In genomic region chr2:223019987-223020717, GRCh38 we compare ENCODE assay signal across 18 cellular contexts. TPM values are rescaled to one million over a fixed set of nuclear protein-coding genes. Genes with fewer than 3 reads are reported as not detected.
DNase-seq lines count a peak whose midpoint lies in the region; ATAC-seq and TF ChIP-seq lines count a peak whose summit lies in the region.
"Had no signal": no experiment of that assay in that cellular context is flagged by ENCODE, and none has a peak within 500 bp of the region (broad histone marks: within the 10 kb centered on the region; RNA-seq: fewer than 3 reads in every experiment).

No MANE protein-coding gene starts in this region.

- no peaks in the 10 kb centered on the region for H3K27me3 ChIP-seq in left ventricle myocardium inferior (ENCODE audit: low read depth)
- H3K27me3 ChIP-seq in heart right ventricle = no peaks in the 10 kb centered on the region
- no peaks in the 10 kb centered on the region for H3K27me3 ChIP-seq in spleen (replicated peaks in 1 of 7)
- H3K27me3 ChIP-seq in MG63 = no peaks in the 10 kb centered on the region
- H3K27me3 ChIP-seq: cardiac muscle cell, neural progenitor cell, transverse colon had no signal

- TF ChIP-seq CTCF in left ventricle myocardium inferior (IDR thresholded peaks at IDR 0.05; ENCODE audit: borderline replicate concordance) = no peak
- no peak for TF ChIP-seq CTCF in heart right ventricle (IDR thresholded peaks at IDR 0.05)
- TF ChIP-seq CTCF in spleen (IDR thresholded peaks at IDR 0.05 in 8 of 11, conservative IDR thresholded peaks at IDR 0.05 in 3 of 11) = no peak

- ATAC-seq in heart right ventricle (no peak), HG02642 (IDR thresholded peaks at IDR 0.05; ENCODE audit: poor library complexity, unreplicated experiment) (peak; percentile 42), HG03196 (IDR thresholded peaks at IDR 0.05; ENCODE audit: unreplicated experiment) (no peak)

- no peak for DNase-seq in left ventricle myocardium inferior
- no peak for DNase-seq in heart right ventricle
- DNase-seq in NCI-H446 (lab: John Stamatoyannopoulos, UW) = no peak
- DNase-seq in spleen = no peak
- DNase-seq in MG63 = no peak
- DNase-seq: 8988T; activated CD4-positive, alpha-beta T cell treated with anti-CD3 and anti-CD28 coated beads, Interleukin-2, amount 10 ng/mL, durations not matched to agents 7 days and 5 days; activated naive CD8-positive, alpha-beta T cell treated with anti-CD3 and anti-CD28 coated beads, Interleukin-2, amount 10 ng/mL, durations not matched to agents 7 days and 5 days; activated T-cell treated with anti-CD3 and anti-CD28 coated beads, Interleukin-2, amount 50 U/mL, for 1 hour; foreskin melanocyte; NCI-H2107; Right ventricle myocardium superior; transverse colon had no signal

- no peaks in the 10 kb centered on the region for H3K9me3 ChIP-seq in left ventricle myocardium inferior (replicated peaks)
- no peaks in the 10 kb centered on the region for H3K9me3 ChIP-seq in heart right ventricle
- H3K9me3 ChIP-seq in spleen = peaks cover 0 to 12% (median 0%) of the 10 kb centered on the region in 8 donors
- no peaks in the 10 kb centered on the region for H3K9me3 ChIP-seq in MG63
- H3K9me3 ChIP-seq: transverse colon had no signal

- TF ChIP-seq RAD21 in Ishikawa (IDR thresholded peaks at IDR 0.05; ENCODE audit: low read depth) = peak; percentile 27; the same call in 1 of the 2 replicates

- WGBS in heart right ventricle, 2 donors = 87% methylated on average over 7 of the region's 7 CpGs
- 74 to 87% (median 86%) methylated on average over 7 of the region's 7 CpGs for WGBS in spleen, 5 donors

- H3K4me3 ChIP-seq in left ventricle myocardium inferior = no peak overlapping the region
- no peak overlapping the region for H3K4me3 ChIP-seq in heart right ventricle
- H3K4me3 ChIP-seq in spleen = no peak overlapping the region
- no peak overlapping the region for H3K4me3 ChIP-seq in MG63
- H3K4me3 ChIP-seq: cardiac muscle cell, neural progenitor cell, transverse colon had no signal

- no peak for TF ChIP-seq POLR2A in spleen (IDR thresholded peaks at IDR 0.05)

- H3K4me1 ChIP-seq in left ventricle myocardium inferior (peaks cover 8% of the 10 kb centered on the region), heart right ventricle (peaks cover 0 to 9% (median 0%) of the 10 kb centered on the region in 9 donors), spleen (no peaks in the 10 kb centered on the region)
- H3K4me1 ChIP-seq: neural progenitor cell, transverse colon had no signal

- TF ChIP-seq EP300 in Ishikawa (IDR thresholded peaks at IDR 0.05; ENCODE audit: borderline replicate concordance) = no peak

- intact Hi-C loops in left ventricle myocardium inferior (cut with micrococcal nuclease) = no loop called here
- intact Hi-C loops in heart right ventricle (cut with DNase I) = no loop called here
- intact Hi-C loops in spleen (cut with DNase I; ENCODE audit: low total_unique reads) = no loop called here

- H3K27ac ChIP-seq in left ventricle myocardium inferior (replicated peaks) (peak overlapping the region; percentile 50), heart right ventricle (peak overlapping the region in 2 of 10 donors; percentile 4 to 7), spleen (no peak overlapping the region)
- H3K27ac ChIP-seq: cardiac muscle cell, neural progenitor cell, transverse colon had no signal

- H3K36me3 ChIP-seq in left ventricle myocardium inferior = no peaks in the 10 kb centered on the region
- no peaks in the 10 kb centered on the region for H3K36me3 ChIP-seq in heart right ventricle
- H3K36me3 ChIP-seq in spleen = no peaks in the 10 kb centered on the region
- no peaks in the 10 kb centered on the region for H3K36me3 ChIP-seq in MG63
- H3K36me3 ChIP-seq: cardiac muscle cell, neural progenitor cell, transverse colon had no signal

TF ChIP-seq in Ishikawa, 13 proteins besides CTCF, POLR2A, EP300 and RAD21:
- TF ChIP-seq TEAD4 (IDR thresholded peaks at IDR 0.05) = no peak
- TF ChIP-seq USF1 (IDR thresholded peaks at IDR 0.05) = no peak
- TF ChIP-seq FOXM1 (IDR thresholded peaks at IDR 0.05; ENCODE audit: borderline replicate concordance, low read depth) = no peak

RNA-seq across cellular contexts. Expression of gene KCNE4, which starts 31.8 kb away (rescaled TPM):
- total RNA-seq in left ventricle myocardium inferior (3.1 TPM), heart right ventricle (1 to 10 TPM in 7 of 10 donors, under 1 TPM in 3; 0.28 to 5.2 (median 1.2) TPM), spleen (10 to 100 TPM in 1 of 7 donors, 1 to 10 TPM in 6; 3.3 to 25.0 (median 5.7) TPM)
- polyA plus RNA-seq in heart right ventricle (1 to 10 TPM; 2.4 TPM), spleen (1 to 10 TPM; 1.0 to 2.2 (median 1.7) TPM)
- total RNA-seq in MG63 (2014; rRNA removed; shearing (Covaris generic); ENCODE audit: low replicate concordance) = 0.30 and 0.69 TPM in 2 replicates
- total RNA-seq: activated CD4-positive, alpha-beta T cell treated with anti-CD3 and anti-CD28 coated beads, Interleukin-2, amount 10 ng/mL, durations not matched to agents 7 days and 5 days; activated naive CD8-positive, alpha-beta T cell treated with anti-CD3 and anti-CD28 coated beads, Interleukin-2, amount 10 ng/mL, durations not matched to agents 7 days and 5 days had no signal
